ENCODE assay signal across 17 cellular contexts in the genomic region with DNA sequence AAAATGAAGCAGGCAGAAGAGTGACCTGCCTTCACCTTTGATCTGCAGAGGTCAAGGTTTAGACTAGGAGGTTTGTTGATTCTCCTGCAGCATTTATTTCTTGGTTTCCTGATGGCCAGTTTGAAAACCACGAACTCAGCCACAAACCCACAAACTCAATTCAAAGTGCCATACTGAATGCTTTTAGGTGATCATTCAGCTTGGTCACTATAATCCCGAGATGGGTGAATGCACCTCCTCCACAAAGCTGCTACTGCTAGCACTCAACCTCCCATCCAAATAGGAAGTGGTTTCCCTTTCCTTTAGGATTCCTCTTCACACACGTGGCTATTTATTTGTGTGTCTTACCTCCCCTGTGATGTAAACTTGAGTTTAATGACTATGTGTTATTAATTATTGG.
DNase-seq lines count a peak whose midpoint lies in the region; ATAC-seq, FAIRE-seq and TF ChIP-seq lines count a peak whose summit lies in the region.
"Had no signal": no experiment of that assay in that cellular context is flagged by ENCODE, and none has a peak within 500 bp of the region (broad histone marks: within the 10 kb centered on the region; RNA-seq: fewer than 3 reads in every experiment).

No MANE protein-coding gene starts in this region.

- no peak for FAIRE-seq in kidney (lab: Jason Lieb, UNC)
- FAIRE-seq: GM19239 had no signal

- peaks cover 0 to 13% (median 6%) of the 10 kb centered on the region in 11 experiments; a peak in 8 of 22 replicates for H3K9me3 ChIP-seq in BLaER1 treated with 17β-estradiol and CSF1 and Interleukin-3, amounts not matched to agents 10 nM and 100 nM (replicated peaks in 1 of 11)
- no peaks in the 10 kb centered on the region for H3K9me3 ChIP-seq in kidney (ENCODE audit: control insufficient read depth in 1 of 2, low read length in 2 of 2)

- no peak for TF ChIP-seq CTCF in HL-60 (IDR thresholded peaks at IDR 0.05; ENCODE audit: insufficient read depth, low read length)
- no peak for TF ChIP-seq CTCF in kidney (IDR thresholded peaks at IDR 0.05; ENCODE audit: borderline replicate concordance, extremely low read depth, insufficient read depth)

- H3K9ac ChIP-seq in BLaER1 treated with 17β-estradiol and CSF1 and Interleukin-3, amounts not matched to agents 10 nM and 100 nM: peak overlapping the region in 6 of 11 experiments; percentile 2 to 51 (median 24); a peak in 7 of 22 replicates
- no peak overlapping the region for H3K9ac ChIP-seq in kidney (ENCODE audit: low read length in 2 of 2)
- H3K9ac ChIP-seq: KMS-11 had no signal

- intact Hi-C loops in kidney (cut with DNase I): no loop called here

- peaks cover 6 to 46% (median 33%) of the 10 kb centered on the region in 10 experiments; a peak in 18 of 20 replicates for H3K4me1 ChIP-seq in BLaER1 treated with 17β-estradiol and CSF1 and Interleukin-3, amounts not matched to agents 10 nM and 100 nM
- H3K4me1 ChIP-seq in kidney (ENCODE audit: control insufficient read depth in 1 of 2, insufficient read depth in 1 of 2, low read depth in 1 of 2, low read length in 2 of 2): no peaks in the 10 kb centered on the region

- ATAC-seq in GM19452 (IDR thresholded peaks at IDR 0.05; ENCODE audit: unreplicated experiment): no peak
- no peak for ATAC-seq in GM19023 (IDR thresholded peaks at IDR 0.05; ENCODE audit: unreplicated experiment)

- peaks cover 88 to 100% (median 100%) of the 10 kb centered on the region in 11 experiments for H3K27me3 ChIP-seq in BLaER1 treated with 17β-estradiol and CSF1 and Interleukin-3, amounts not matched to agents 10 nM and 100 nM
- peaks cover 2% of the 10 kb centered on the region for H3K27me3 ChIP-seq in HL-60 (ENCODE audit: insufficient read depth, poor library complexity, severe bottlenecking)

- H3K27ac ChIP-seq in BLaER1 treated with 17β-estradiol and CSF1 and Interleukin-3, amounts not matched to agents 10 nM and 100 nM: peak overlapping the region in 8 of 11 experiments; percentile 62 to 77 (median 72); a peak in 16 of 22 replicates
- H3K27ac ChIP-seq in HL-60 (replicated peaks) (peak overlapping the region; percentile 75), kidney (ENCODE audit: low read depth in 2 of 2, low read length in 2 of 2) (no peak overlapping the region)
- H3K27ac ChIP-seq: KMS-11 had no signal

- H3K36me3 ChIP-seq in BLaER1 treated with 17β-estradiol and CSF1 and Interleukin-3, amounts not matched to agents 10 nM and 100 nM: no peaks in the 10 kb centered on the region
- H3K36me3 ChIP-seq in kidney (ENCODE audit: control insufficient read depth in 1 of 2, insufficient read depth in 2 of 2, low read length in 2 of 2): no peaks in the 10 kb centered on the region

- no peak overlapping the region; a peak in 1 of 20 replicates for H3K4me3 ChIP-seq in BLaER1 treated with 17β-estradiol and CSF1 and Interleukin-3, amounts not matched to agents 10 nM and 100 nM
- H3K4me3 ChIP-seq in HL-60 (replicated peaks; ENCODE audit: insufficient read depth, low read length) (no peak overlapping the region; the same call in 1 of the 2 replicates), kidney (ENCODE audit: low read length in 2 of 2) (no peak overlapping the region)

- peak overlapping the region in 10 of 11 experiments; percentile 36 to 72 (median 52); a peak in 19 of 22 replicates for H3K4me2 ChIP-seq in BLaER1 treated with 17β-estradiol and CSF1 and Interleukin-3, amounts not matched to agents 10 nM and 100 nM
- H3K4me2 ChIP-seq: KMS-11 had no signal

- peaks cover 0 to 5% (median 0%) of the 10 kb centered on the region in 11 experiments; a peak in 1 of 22 replicates for H4K20me1 ChIP-seq in BLaER1 treated with 17β-estradiol and CSF1 and Interleukin-3, amounts not matched to agents 10 nM and 100 nM

- DNase-seq in HL-60 (ENCODE audit: low read depth in 1 of 2, low spot score in 1 of 2) (peak in 1 of 2 experiments; percentile 44), RPMI7951 (ENCODE audit: low read depth) (peak; percentile 3), kidney tubule cell (ENCODE audit: low spot score) (peak; percentile 42), kidney (no peak)
- DNase-seq: DND-41, H9, NCI-H1092 treated with DMSO at 0.1 percent for 48 hours, NCI-H2081 treated with DMSO at 0.1 percent for 48 hours, NCI-H510A treated with DMSO at 0.1 percent for 48 hours, NCI-H82, SHP77 treated with DMSO at 0.1 percent for 48 hours, T-helper 2 cell had no signal

Comparison
In these comparisons a context has a peak if more than half of its experiments do, and no peak if none do; other contexts are left out.
1. H3K27ac ChIP-seq: peak in BLaER1 treated with 17β-estradiol and CSF1 and Interleukin-3, amounts not matched to agents 10 nM and 100 nM (8 of 11) and HL-60 (single experiment); none in kidney (0 of 2).
2. H3K9ac ChIP-seq: peak in BLaER1 treated with 17β-estradiol and CSF1 and Interleukin-3, amounts not matched to agents 10 nM and 100 nM (6 of 11); none in kidney (0 of 2).